In the genomic region with DNA sequence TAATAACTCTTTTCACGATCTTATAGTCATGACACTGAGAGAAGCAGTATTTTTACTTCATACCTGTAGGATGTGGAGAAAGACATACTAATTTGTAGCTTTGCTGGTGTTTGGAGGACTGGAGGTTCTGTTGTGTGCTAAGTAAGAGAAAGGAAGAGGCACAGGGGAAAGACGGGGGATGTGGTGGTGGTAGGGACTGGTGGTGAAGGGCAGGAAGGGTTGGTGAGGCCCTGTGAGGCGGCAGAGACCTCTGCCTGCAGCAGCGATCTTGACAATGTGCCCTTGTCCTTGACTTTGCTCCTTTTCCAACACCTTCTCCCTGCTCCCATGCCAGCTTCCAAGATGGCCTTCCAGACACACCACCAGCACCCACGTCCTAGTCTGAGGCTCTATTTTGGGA, we compare ENCODE assay signal across 15 cellular contexts. TPM values are rescaled to one million over a fixed set of nuclear protein-coding genes. Genes with fewer than 3 reads are reported as not detected.
A peak's percentile ranks its signal among the peaks of the same experiment; 100 is the strongest.
DNase-seq lines count a peak whose midpoint lies in the region; ATAC-seq lines count a peak whose summit lies in the region.
"Had no signal": no experiment of that assay in that cellular context is flagged by ENCODE, and none has a peak within 500 bp of the region (broad histone marks: within the 10 kb centered on the region; RNA-seq: fewer than 3 reads in every experiment).

No MANE protein-coding gene starts in this region.

- peak overlapping the region; percentile 40 for H3K4me3 Mint-ChIP-seq in activated CD4-positive, alpha-beta T cell treated with anti-CD3 and anti-CD28 coated beads, Interleukin-2, amount 10 ng/mL, durations not matched to agents 7 days and 5 days
- H3K4me3 Mint-ChIP-seq in activated naive CD8-positive, alpha-beta T cell treated with anti-CD3 and anti-CD28 coated beads, Interleukin-2, amount 10 ng/mL, durations not matched to agents 7 days and 5 days: peak overlapping the region; percentile 67
- no peak overlapping the region for H3K4me3 Mint-ChIP-seq in stimulated activated naive CD8-positive, alpha-beta T cell treated with anti-CD3 and anti-CD28 coated beads, Interleukin-15, Interleukin-2, amounts not matched to agents 100 ng/mL and 50 ng/mL, for 24 hours

- peaks cover 40% of the 10 kb centered on the region for H3K36me3 Mint-ChIP-seq in activated CD4-positive, alpha-beta T cell treated with anti-CD3 and anti-CD28 coated beads, Interleukin-2, amount 10 ng/mL, durations not matched to agents 7 days and 5 days (ENCODE audit: low read depth)
- peaks cover 15% of the 10 kb centered on the region for H3K36me3 Mint-ChIP-seq in activated naive CD8-positive, alpha-beta T cell treated with anti-CD3 and anti-CD28 coated beads, Interleukin-2, amount 10 ng/mL, durations not matched to agents 7 days and 5 days
- H3K36me3 Mint-ChIP-seq in stimulated activated naive CD8-positive, alpha-beta T cell treated with anti-CD3 and anti-CD28 coated beads, Interleukin-15, Interleukin-2, amounts not matched to agents 100 ng/mL and 50 ng/mL, for 24 hours (ENCODE audit: low read depth): peaks cover 13% of the 10 kb centered on the region

- DNase-seq in activated gamma-delta T cell treated with Interleukin-2 at 50 U/mL for 16 hours (peak; percentile 59), activated gamma-delta T cell (lab: John Stamatoyannopoulos, UW) (no peak), NCI-H2196 treated with DMSO at 0.1 percent for 48 hours (lab: John Stamatoyannopoulos, UW; ENCODE audit: unreplicated experiment) (no peak), NCI-H1092 treated with DMSO at 0.1 percent for 48 hours (lab: John Stamatoyannopoulos, UW) (no peak)
- peak; percentile 71 for DNase-seq in activated CD4-positive, alpha-beta T cell treated with anti-CD3 and anti-CD28 coated beads, Interleukin-2, amount 10 ng/mL, durations not matched to agents 7 days and 5 days
- peak; percentile 62 for DNase-seq in activated naive CD8-positive, alpha-beta T cell treated with anti-CD3 and anti-CD28 coated beads, Interleukin-2, amount 10 ng/mL, durations not matched to agents 7 days and 5 days
- DNase-seq: ACHN; activated CD8-positive, alpha-beta memory T cell treated with anti-CD3 and anti-CD28 coated beads, Interleukin-2, amount 50 U/mL, for 4 hours; colonic mucosa; KG1; left ventricle myocardium superior; NCI-H1105 treated with DMSO at 0.1 percent for 48 hours; NCI-H774 had no signal

- H3K9me3 Mint-ChIP-seq in activated CD4-positive, alpha-beta T cell treated with anti-CD3 and anti-CD28 coated beads, Interleukin-2, amount 10 ng/mL, durations not matched to agents 7 days and 5 days: peaks cover 23% of the 10 kb centered on the region
- peaks cover 8% of the 10 kb centered on the region for H3K9me3 Mint-ChIP-seq in activated naive CD8-positive, alpha-beta T cell treated with anti-CD3 and anti-CD28 coated beads, Interleukin-2, amount 10 ng/mL, durations not matched to agents 7 days and 5 days
- peaks cover 9% of the 10 kb centered on the region for H3K9me3 Mint-ChIP-seq in stimulated activated naive CD8-positive, alpha-beta T cell treated with anti-CD3 and anti-CD28 coated beads, Interleukin-15, Interleukin-2, amounts not matched to agents 100 ng/mL and 50 ng/mL, for 24 hours

- no peaks in the 10 kb centered on the region for H3K27me3 Mint-ChIP-seq in activated CD4-positive, alpha-beta T cell treated with anti-CD3 and anti-CD28 coated beads, Interleukin-2, amount 10 ng/mL, durations not matched to agents 7 days and 5 days
- peaks cover 7% of the 10 kb centered on the region for H3K27me3 Mint-ChIP-seq in activated naive CD8-positive, alpha-beta T cell treated with anti-CD3 and anti-CD28 coated beads, Interleukin-2, amount 10 ng/mL, durations not matched to agents 7 days and 5 days
- no peaks in the 10 kb centered on the region for H3K27me3 Mint-ChIP-seq in stimulated activated naive CD8-positive, alpha-beta T cell treated with anti-CD3 and anti-CD28 coated beads, Interleukin-15, Interleukin-2, amounts not matched to agents 100 ng/mL and 50 ng/mL, for 24 hours

- POLR2A ChIA-PET in activated CD4-positive, alpha-beta T cell treated with anti-CD3 and anti-CD28 coated beads, Interleukin-2, amount 10 ng/mL, durations not matched to agents 7 days and 5 days (lab: Charles Lee): no interaction called here
- POLR2A ChIA-PET in activated naive CD8-positive, alpha-beta T cell treated with anti-CD3 and anti-CD28 coated beads, Interleukin-2, amount 10 ng/mL, durations not matched to agents 7 days and 5 days (lab: Charles Lee): interaction anchor here (1.0 kb wide), 1 partner anchor 10 kb away, joined by 5 read pairs; no protein-coding TSS in a partner anchor

- CTCF ChIA-PET in activated CD4-positive, alpha-beta T cell treated with anti-CD3 and anti-CD28 coated beads, Interleukin-2, amount 10 ng/mL, durations not matched to agents 7 days and 5 days (lab: Charles Lee): interaction anchor here (0.8 to 1.1 kb wide), 2 partner anchors 9 to 34 kb away, joined by 3 read pairs; no protein-coding TSS in a partner anchor

- H3K27ac Mint-ChIP-seq in activated CD4-positive, alpha-beta T cell treated with anti-CD3 and anti-CD28 coated beads, Interleukin-2, amount 10 ng/mL, durations not matched to agents 7 days and 5 days: peak overlapping the region; percentile 86
- peak overlapping the region; percentile 85 for H3K27ac Mint-ChIP-seq in activated naive CD8-positive, alpha-beta T cell treated with anti-CD3 and anti-CD28 coated beads, Interleukin-2, amount 10 ng/mL, durations not matched to agents 7 days and 5 days
- peak overlapping the region; percentile 10 for H3K27ac Mint-ChIP-seq in stimulated activated naive CD8-positive, alpha-beta T cell treated with anti-CD3 and anti-CD28 coated beads, Interleukin-15, Interleukin-2, amounts not matched to agents 100 ng/mL and 50 ng/mL, for 24 hours

- H3K4me1 Mint-ChIP-seq in activated CD4-positive, alpha-beta T cell treated with anti-CD3 and anti-CD28 coated beads, Interleukin-2, amount 10 ng/mL, durations not matched to agents 7 days and 5 days: peaks cover 93% of the 10 kb centered on the region
- peaks cover 75% of the 10 kb centered on the region for H3K4me1 Mint-ChIP-seq in activated naive CD8-positive, alpha-beta T cell treated with anti-CD3 and anti-CD28 coated beads, Interleukin-2, amount 10 ng/mL, durations not matched to agents 7 days and 5 days
- H3K4me1 Mint-ChIP-seq in stimulated activated naive CD8-positive, alpha-beta T cell treated with anti-CD3 and anti-CD28 coated beads, Interleukin-15, Interleukin-2, amounts not matched to agents 100 ng/mL and 50 ng/mL, for 24 hours (ENCODE audit: low read depth): peaks cover 93% of the 10 kb centered on the region

- peak; percentile 67 for ATAC-seq in activated naive CD8-positive, alpha-beta T cell treated with anti-CD3 and anti-CD28 coated beads, Interleukin-2, amount 10 ng/mL, durations not matched to agents 7 days and 5 days (ENCODE audit: low read depth)
- no peak for ATAC-seq in GM21786 (IDR thresholded peaks at IDR 0.05; ENCODE audit: unreplicated experiment)

RNA-seq across cellular contexts. Expression of a gene that starts 32.6 kb away (rescaled TPM):
- total RNA-seq in activated CD4-positive, alpha-beta T cell treated with anti-CD3 and anti-CD28 coated beads, Interleukin-2, amount 10 ng/mL, durations not matched to agents 7 days and 5 days: 10 to 100 TPM; 27.1 to 28.3 TPM
- total RNA-seq in activated naive CD8-positive, alpha-beta T cell treated with anti-CD3 and anti-CD28 coated beads, Interleukin-2, amount 10 ng/mL, durations not matched to agents 7 days and 5 days: 10 to 100 TPM; 28.7 to 29.6 TPM

Comparison
In these comparisons a context has a peak if more than half of its experiments do, and no peak if none do; other contexts are left out.
1. DNase-seq: peak in activated gamma-delta T cell treated with Interleukin-2 at 50 U/mL for 16 hours (single experiment), activated CD4-positive, alpha-beta T cell treated with anti-CD3 and anti-CD28 coated beads, Interleukin-2, amount 10 ng/mL, durations not matched to agents 7 days and 5 days (single experiment) and activated naive CD8-positive, alpha-beta T cell treated with anti-CD3 and anti-CD28 coated beads, Interleukin-2, amount 10 ng/mL, durations not matched to agents 7 days and 5 days (single experiment); none in activated gamma-delta T cell (single experiment), NCI-H2196 treated with DMSO at 0.1 percent for 48 hours (single experiment) and NCI-H1092 treated with DMSO at 0.1 percent for 48 hours (single experiment).
2. H3K27ac Mint-ChIP-seq: peak in every context shown above with its lines; median percentile 86 in activated CD4-positive, alpha-beta T cell treated with anti-CD3 and anti-CD28 coated beads, Interleukin-2, amount 10 ng/mL, durations not matched to agents 7 days and 5 days; 85 in activated naive CD8-positive, alpha-beta T cell treated with anti-CD3 and anti-CD28 coated beads, Interleukin-2, amount 10 ng/mL, durations not matched to agents 7 days and 5 days; 10 in stimulated activated naive CD8-positive, alpha-beta T cell treated with anti-CD3 and anti-CD28 coated beads, Interleukin-15, Interleukin-2, amounts not matched to agents 100 ng/mL and 50 ng/mL, for 24 hours.